ENCODE assay signal across 8 cellular contexts in genomic region chr9:97501177-97501971, GRCh38. TPM values are rescaled to one million over a fixed set of nuclear protein-coding genes. Genes with fewer than 3 reads are reported as not detected.
DNase-seq lines count a peak whose midpoint lies in the region; ATAC-seq, FAIRE-seq and TF ChIP-seq lines count a peak whose summit lies in the region.

Gene TMOD1 (plus strand): TSS chr9:97501666. CDS start chr9:97524189, 22,523 bp downstream.

- H3K27me3 ChIP-seq in mononuclear cell (ENCODE audit: insufficient read depth, low read length): peaks cover 63% of the 10 kb centered on the region

- H3K9me3 ChIP-seq in A549 (no peaks in the 10 kb centered on the region), mononuclear cell (ENCODE audit: low read depth, low read length) (no peaks in the 10 kb centered on the region)

- H3K4me1 ChIP-seq in A549 (peaks cover 5% of the 10 kb centered on the region; the same call in 2 of the 3 replicates), mononuclear cell (ENCODE audit: insufficient read depth, low read length) (peaks cover 19% of the 10 kb centered on the region)

- TF ChIP-seq CTCF in A549 (IDR thresholded peaks at IDR 0.05): peak; percentile 58

- CTCF ChIA-PET in A549 (lab: Yijun Ruan, JAX): interaction anchor here (0.7 to 3.8 kb wide), 11 partner anchors 9 to 114 kb away, joined by 3 to 29 read pairs (median 5); no protein-coding TSS in a partner anchor
- CTCF ChIA-PET in activated CD4-positive, alpha-beta memory T cell treated with anti-CD3 and anti-CD28 coated beads, Interleukin-2, amount 10 ng/mL, durations not matched to agents 7 days and 5 days (lab: Charles Lee): interaction anchor here (0.7 to 3.9 kb wide), 12 partner anchors 8 to 145 kb away, joined by 3 to 25 read pairs (median 5); partner anchors contain the start of gene TDRD7

- H3K4me2 ChIP-seq in A549: peak within 1 kb of the TSS; percentile 99

- H3K4me1 Mint-ChIP-seq in activated CD4-positive, alpha-beta memory T cell treated with anti-CD3 and anti-CD28 coated beads, Interleukin-2, amount 10 ng/mL, durations not matched to agents 7 days and 5 days: peaks cover 17% of the 10 kb centered on the region
- H3K4me1 Mint-ChIP-seq in stimulated activated naive CD8-positive, alpha-beta T cell treated with anti-CD3 and anti-CD28 coated beads, Interleukin-15, amount 100 ng/mL, for 72 hours: peaks cover 16% of the 10 kb centered on the region

- peaks cover 47% of the 10 kb centered on the region for H3K27me3 Mint-ChIP-seq in activated CD4-positive, alpha-beta memory T cell treated with anti-CD3 and anti-CD28 coated beads, Interleukin-2, amount 10 ng/mL, durations not matched to agents 7 days and 5 days
- peaks cover 22% of the 10 kb centered on the region for H3K27me3 Mint-ChIP-seq in stimulated activated naive CD8-positive, alpha-beta T cell treated with anti-CD3 and anti-CD28 coated beads, Interleukin-15, amount 100 ng/mL, for 72 hours

- ATAC-seq in A549 (peak; percentile 86 to 90), HG02938 (IDR thresholded peaks at IDR 0.05; ENCODE audit: unreplicated experiment) (peak; percentile 38)
- ATAC-seq in stimulated activated naive CD8-positive, alpha-beta T cell treated with anti-CD3 and anti-CD28 coated beads, Interleukin-15, amount 100 ng/mL, for 72 hours: peak; percentile 75

- H3K36me3 Mint-ChIP-seq in activated CD4-positive, alpha-beta memory T cell treated with anti-CD3 and anti-CD28 coated beads, Interleukin-2, amount 10 ng/mL, durations not matched to agents 7 days and 5 days (ENCODE audit: low read depth): peaks cover 9% of the 10 kb centered on the region

- H3K27ac ChIP-seq in A549: peak within 1 kb of the TSS; percentile 62 to 86

- H3K9me3 Mint-ChIP-seq in activated CD4-positive, alpha-beta memory T cell treated with anti-CD3 and anti-CD28 coated beads, Interleukin-2, amount 10 ng/mL, durations not matched to agents 7 days and 5 days: no peaks in the 10 kb centered on the region
- no peaks in the 10 kb centered on the region for H3K9me3 Mint-ChIP-seq in stimulated activated naive CD8-positive, alpha-beta T cell treated with anti-CD3 and anti-CD28 coated beads, Interleukin-15, amount 100 ng/mL, for 72 hours

- H3K4me3 ChIP-seq in A549 (peak within 1 kb of the TSS; percentile 85), mononuclear cell (ENCODE audit: low read length) (peak within 1 kb of the TSS; percentile 6)

- H3K4me3 Mint-ChIP-seq in activated CD4-positive, alpha-beta memory T cell treated with anti-CD3 and anti-CD28 coated beads, Interleukin-2, amount 10 ng/mL, durations not matched to agents 7 days and 5 days: peak within 1 kb of the TSS; percentile 65
- H3K4me3 Mint-ChIP-seq in stimulated activated naive CD8-positive, alpha-beta T cell treated with anti-CD3 and anti-CD28 coated beads, Interleukin-15, amount 100 ng/mL, for 72 hours: peak within 1 kb of the TSS; percentile 60 to 66

- peak; percentile 8 to 34; a peak in 2 of 5 replicates for TF ChIP-seq RAD21 in A549 (conservative IDR thresholded peaks at IDR 0.05 in 1 of 2, IDR thresholded peaks at IDR 0.05 in 1 of 2)

- POLR2A ChIA-PET in A549 (lab: Yijun Ruan, JAX): no interaction called here
- POLR2A ChIA-PET in activated CD4-positive, alpha-beta memory T cell treated with anti-CD3 and anti-CD28 coated beads, Interleukin-2, amount 10 ng/mL, durations not matched to agents 7 days and 5 days (lab: Charles Lee): interaction anchor here (0.8 to 1.3 kb wide), 3 partner anchors 10 to 16 kb away, joined by 3 to 4 read pairs (median 4); no protein-coding TSS in a partner anchor

- no peak for TF ChIP-seq POLR2A in A549 (IDR thresholded peaks at IDR 0.05; ENCODE audit: low read length)
- peak; percentile 39; the same call in 1 of the 2 replicates for TF ChIP-seq POLR2A in GM12892 (IDR thresholded peaks at IDR 0.05; ENCODE audit: low read depth, low read length)

- 2% methylated on average over 18 of the region's 87 CpGs for WGBS in A549 (ENCODE audit: missing lambda C conversion rate)

- FAIRE-seq in A549 (lab: Jason Lieb, UNC): no peak
- FAIRE-seq in GM12892 (lab: Jason Lieb, UNC): peak; percentile 56

- TF ChIP-seq EP300 in A549 (IDR thresholded peaks at IDR 0.05): no peak

- no peak within 1 kb of the TSS for H3K27ac Mint-ChIP-seq in activated CD4-positive, alpha-beta memory T cell treated with anti-CD3 and anti-CD28 coated beads, Interleukin-2, amount 10 ng/mL, durations not matched to agents 7 days and 5 days
- H3K27ac Mint-ChIP-seq in stimulated activated naive CD8-positive, alpha-beta T cell treated with anti-CD3 and anti-CD28 coated beads, Interleukin-15, amount 100 ng/mL, for 72 hours: no peak within 1 kb of the TSS

- DNase-seq in A549 (ENCODE audit: low read depth in 1 of 2, low spot score in 1 of 2): peak; percentile 45 to 83
- peak; percentile 90 for DNase-seq in GM12892 (ENCODE audit: insufficient read length)
- peak; percentile 69 for DNase-seq in NCI-H2171 (lab: John Stamatoyannopoulos, UW)
- DNase-seq in activated CD4-positive, alpha-beta memory T cell treated with anti-CD3 and anti-CD28 coated beads, Interleukin-2, amount 10 ng/mL, durations not matched to agents 7 days and 5 days: peak; percentile 56
- peak; percentile 82 for DNase-seq in epidermal melanocyte (ENCODE audit: insufficient read length, low spot score)
- peak; percentile 27 to 28 for DNase-seq in stimulated activated naive CD8-positive, alpha-beta T cell treated with anti-CD3 and anti-CD28 coated beads, Interleukin-15, amount 100 ng/mL, for 72 hours

TF ChIP-seq in A549, 52 proteins besides CTCF, POLR2A, EP300 and RAD21:
- TF ChIP-seq SMC3 (IDR thresholded peaks at IDR 0.05) (peak; percentile 39; the same call in 2 of the 3 replicates), PBX3 (IDR thresholded peaks at IDR 0.05) (no peak), ZFP36 (IDR thresholded peaks at IDR 0.05; ENCODE audit: borderline replicate concordance, partially characterized antibody) (peak; percentile 39)

RNA-seq across cellular contexts. Expression of gene TMOD1, which starts in this region (rescaled TPM):
- polyA plus RNA-seq in A549 (2011; rRNA removed) (0.28 and 0.48 TPM in 2 replicates), A549 (2017; fragmentation: RNase III; extraction: RNeasy Plus Mini Kit Qiagen cat#74134 plus additional on column Dnase treatment) (0.62 to 0.98 TPM (median 0.80 TPM) in 3 replicates)
- polyA plus RNA-seq in A549 (2012; cell fraction: cytosol; rRNA removed): 0.21 and 0.25 TPM in 2 replicates
- polyA plus RNA-seq in A549 (2012; cell fraction: nucleus; rRNA removed): 0.17 TPM in 2 replicates
- polyA minus RNA-seq in A549 (2011; rRNA and poly(A)+ RNA removed): 0.19 and 0.21 TPM in 2 replicates
- polyA plus RNA-seq in GM12892 (2012; ENCODE audit: missing spikeins): 30.8 TPM
- 1 to 10 TPM; 1.5 to 1.8 TPM for total RNA-seq in activated CD4-positive, alpha-beta memory T cell treated with anti-CD3 and anti-CD28 coated beads, Interleukin-2, amount 10 ng/mL, durations not matched to agents 7 days and 5 days
- total RNA-seq in mononuclear cell: 0.84 TPM

Comparison
In these comparisons a context has a peak if more than half of its experiments do, and no peak if none do; other contexts are left out.
1. Peak in every context shown above with its lines: DNase-seq, ATAC-seq, H3K4me3 ChIP-seq and H3K27ac ChIP-seq.
2. Peak in DNase-seq, ATAC-seq, H3K4me3 ChIP-seq, H3K27ac ChIP-seq and H3K4me2 ChIP-seq in A549; RNA of the gene not detected or under 1 TPM.
3. ATAC-seq: peak in every context shown above with its lines; median percentile 88 in A549; 75 in stimulated activated naive CD8-positive, alpha-beta T cell treated with anti-CD3 and anti-CD28 coated beads, Interleukin-15, amount 100 ng/mL, for 72 hours; 38 in HG02938.
4. DNase-seq: peak in every context shown above with its lines; median percentile 90 in GM12892; 82 in epidermal melanocyte; 69 in NCI-H2171; 64 in A549; 56 in activated CD4-positive, alpha-beta memory T cell treated with anti-CD3 and anti-CD28 coated beads, Interleukin-2, amount 10 ng/mL, durations not matched to agents 7 days and 5 days; 28 in stimulated activated naive CD8-positive, alpha-beta T cell treated with anti-CD3 and anti-CD28 coated beads, Interleukin-15, amount 100 ng/mL, for 72 hours.